Comparison of ENCODE assay signal across 15 cellular contexts in genomic region chr7:40709077-40709964, GRCh38.
DNase-seq lines count a peak whose midpoint lies in the region; ATAC-seq and TF ChIP-seq lines count a peak whose summit lies in the region.
"Had no signal": no experiment of that assay in that cellular context is flagged by ENCODE, and none has a peak within 500 bp of the region (broad histone marks: within the 10 kb centered on the region; RNA-seq: fewer than 3 reads in every experiment).

No MANE protein-coding gene starts in this region.

- CTCF ChIA-PET in MCF 10A (lab: Yijun Ruan, JAX): no interaction called here

- intact Hi-C loops in MCF 10A (cut with micrococcal nuclease) (no loop called here), breast epithelium (cut with DNase I; ENCODE audit: low total_unique reads) (no loop called here), vagina (cut with DNase I) (no loop called here), sciatic nerve (cut with DNase I) (no loop called here)
- intact Hi-C loops in activated T-helper 2 cell treated with anti-CD3 and anti-CD28 coated beads, Interferon-gamma antibody, Interleukin-2, Interleukin-4, amounts not matched to agents 10 μg/mL and 5 μg/mL and 100 μg/mL, durations not matched to agents 14 hours and 24 hours and 36 hours (cut with micrococcal nuclease): loop anchor here (1.0 to 10.0 kb wide), 2 partner anchors 8 to 1175 kb away; no protein-coding TSS in a partner anchor

- peaks cover 14% of the 10 kb centered on the region for H3K4me1 Mint-ChIP-seq in MCF 10A (ENCODE audit: insufficient read depth, unreplicated experiment)
- H3K4me1 Mint-ChIP-seq in activated T-helper 2 cell treated with anti-CD3 and anti-CD28 coated beads, Interferon-gamma antibody, Interleukin-2, Interleukin-4, amounts not matched to agents 10 μg/mL and 5 μg/mL and 100 μg/mL, durations not matched to agents 14 hours and 24 hours and 36 hours (ENCODE audit: low read depth): peaks cover 16% of the 10 kb centered on the region
- H3K4me1 Mint-ChIP-seq: H9 had no signal

- DNase-seq in MCF 10A (ENCODE audit: unreplicated experiment): peak; percentile 67
- no peak for DNase-seq in breast epithelium (ENCODE audit: low spot score in 2 of 2)
- no peak for DNase-seq in activated T-helper 2 cell treated with anti-CD3 and anti-CD28 coated beads, Interferon-gamma antibody, Interleukin-2, Interleukin-4, amounts not matched to agents 10 μg/mL and 5 μg/mL and 100 μg/mL, durations not matched to agents 14 hours and 24 hours and 36 hours (ENCODE audit: low spot score)
- no peak for DNase-seq in vagina (ENCODE audit: extremely low spot score in 2 of 2)
- no peak for DNase-seq in C1 segment of cervical spinal cord (lab: John Stamatoyannopoulos, UW)
- DNase-seq in sciatic nerve (ENCODE audit: low spot score): no peak
- DNase-seq: ACHN, DND-41, H9, NCI-H524 treated with DMSO at 0.1 percent for 48 hours, SHP77 treated with DMSO at 0.1 percent for 48 hours had no signal

- ATAC-seq in HG02938 (IDR thresholded peaks at IDR 0.05; ENCODE audit: unreplicated experiment) (peak; percentile 56), HG03095 (IDR thresholded peaks at IDR 0.05; ENCODE audit: unreplicated experiment) (no peak), sciatic nerve (no peak)

- no peaks in the 10 kb centered on the region for H3K27me3 Mint-ChIP-seq in MCF 10A (ENCODE audit: insufficient read depth, unreplicated experiment)
- H3K27me3 Mint-ChIP-seq in activated T-helper 2 cell treated with anti-CD3 and anti-CD28 coated beads, Interferon-gamma antibody, Interleukin-2, Interleukin-4, amounts not matched to agents 10 μg/mL and 5 μg/mL and 100 μg/mL, durations not matched to agents 14 hours and 24 hours and 36 hours (ENCODE audit: low read depth): no peaks in the 10 kb centered on the region

- TF ChIP-seq POLR2A in breast epithelium (IDR thresholded peaks at IDR 0.05) (no peak), vagina (IDR thresholded peaks at IDR 0.05) (no peak)

- no TSS peak for BruUV-seq in MCF 10A (replicated peaks; lab: Mats Ljungman, UMichigan)

- H3K27ac ChIP-seq in breast epithelium (no peak overlapping the region), vagina (no peak overlapping the region)
- H3K27ac ChIP-seq: thoracic aorta had no signal

- H3K4me3 Mint-ChIP-seq in MCF 10A (ENCODE audit: unreplicated experiment): no peak overlapping the region
- no peak overlapping the region for H3K4me3 Mint-ChIP-seq in activated T-helper 2 cell treated with anti-CD3 and anti-CD28 coated beads, Interferon-gamma antibody, Interleukin-2, Interleukin-4, amounts not matched to agents 10 μg/mL and 5 μg/mL and 100 μg/mL, durations not matched to agents 14 hours and 24 hours and 36 hours (ENCODE audit: low read depth)
- H3K4me3 Mint-ChIP-seq: brain, H9 had no signal

- no peak overlapping the region for H3K27ac Mint-ChIP-seq in MCF 10A (ENCODE audit: low read depth, unreplicated experiment)
- H3K27ac Mint-ChIP-seq in activated T-helper 2 cell treated with anti-CD3 and anti-CD28 coated beads, Interferon-gamma antibody, Interleukin-2, Interleukin-4, amounts not matched to agents 10 μg/mL and 5 μg/mL and 100 μg/mL, durations not matched to agents 14 hours and 24 hours and 36 hours: peak overlapping the region; percentile 58
- H3K27ac Mint-ChIP-seq: H9 had no signal

- H3K9me3 ChIP-seq in breast epithelium: no peaks in the 10 kb centered on the region
- H3K9me3 ChIP-seq in vagina: no peaks in the 10 kb centered on the region
- H3K9me3 ChIP-seq: thoracic aorta had no signal

- POLR2A ChIA-PET in MCF 10A (lab: Yijun Ruan, JAX): interaction anchor here (1.0 kb wide), 1 partner anchor 8 kb away, joined by 8 read pairs; no protein-coding TSS in a partner anchor

- H3K27me3 ChIP-seq in breast epithelium (no peaks in the 10 kb centered on the region), vagina (no peaks in the 10 kb centered on the region)

- H3K4me3 ChIP-seq in breast epithelium (no peak overlapping the region), vagina (no peak overlapping the region)
- H3K4me3 ChIP-seq: thoracic aorta had no signal

- H3K4me1 ChIP-seq in breast epithelium (no peaks in the 10 kb centered on the region), vagina (no peaks in the 10 kb centered on the region)

- TF ChIP-seq CTCF in MCF 10A (IDR thresholded peaks at IDR 0.05; ENCODE audit: unreplicated experiment) (no peak), breast epithelium (IDR thresholded peaks at IDR 0.05) (no peak), vagina (IDR thresholded peaks at IDR 0.05) (no peak)

- H3K36me3 ChIP-seq in breast epithelium (no peaks in the 10 kb centered on the region), vagina (no peaks in the 10 kb centered on the region)
- H3K36me3 ChIP-seq: thoracic aorta had no signal

- H3K36me3 Mint-ChIP-seq in MCF 10A (ENCODE audit: insufficient read depth, unreplicated experiment): no peaks in the 10 kb centered on the region
- no peaks in the 10 kb centered on the region for H3K36me3 Mint-ChIP-seq in activated T-helper 2 cell treated with anti-CD3 and anti-CD28 coated beads, Interferon-gamma antibody, Interleukin-2, Interleukin-4, amounts not matched to agents 10 μg/mL and 5 μg/mL and 100 μg/mL, durations not matched to agents 14 hours and 24 hours and 36 hours (ENCODE audit: low read depth)
- H3K36me3 Mint-ChIP-seq: brain had no signal

- no peaks in the 10 kb centered on the region for H3K9me3 Mint-ChIP-seq in MCF 10A (ENCODE audit: unreplicated experiment)
- H3K9me3 Mint-ChIP-seq in activated T-helper 2 cell treated with anti-CD3 and anti-CD28 coated beads, Interferon-gamma antibody, Interleukin-2, Interleukin-4, amounts not matched to agents 10 μg/mL and 5 μg/mL and 100 μg/mL, durations not matched to agents 14 hours and 24 hours and 36 hours: no peaks in the 10 kb centered on the region
- H3K9me3 Mint-ChIP-seq: H9 had no signal
